10 cellular contexts compared by ENCODE assay signal in genomic region chr2:152542995-152543481, GRCh38.
DNase-seq lines count a peak whose midpoint lies in the region; TF ChIP-seq lines count a peak whose summit lies in the region.
"Had no signal": no experiment of that assay in that cellular context is flagged by ENCODE, and none has a peak within 500 bp of the region (broad histone marks: within the 10 kb centered on the region; RNA-seq: fewer than 3 reads in every experiment).

No MANE protein-coding gene starts in this region.

- H3K36me3 Mint-ChIP-seq in osteocyte (ENCODE audit: unreplicated experiment) (peaks cover 7% of the 10 kb centered on the region), glutamatergic neuron (ENCODE audit: unreplicated experiment) (no peaks in the 10 kb centered on the region)
- H3K36me3 Mint-ChIP-seq: stimulated activated effector memory CD8-positive, alpha-beta T cell treated with anti-CD3 and anti-CD28 coated beads, Interleukin-12 subunit alpha, Interleukin-12 subunit beta, amount 100 ng/mL, for 72 hours had no signal

- DNase-seq in C1 segment of cervical spinal cord (lab: John Stamatoyannopoulos, UW) (peak in 9 of 14 donors; percentile 11 to 61 (median 54)), RPMI7951 (ENCODE audit: low read depth) (peak; percentile 96), fibroblast of pulmonary artery (ENCODE audit: low read depth) (peak; percentile 96), osteocyte (ENCODE audit: extremely low spot score, unreplicated experiment) (no peak), glutamatergic neuron (no peak), NCI-H146 treated with DMSO at 0.1 percent for 48 hours (lab: John Stamatoyannopoulos, UW; ENCODE audit: unreplicated experiment) (no peak), DMS 273 (lab: John Stamatoyannopoulos, UW; ENCODE audit: unreplicated experiment) (no peak), NCI-H526 treated with DMSO at 0.1 percent for 48 hours (lab: John Stamatoyannopoulos, UW) (no peak)

- H3K4me3 Mint-ChIP-seq in osteocyte (ENCODE audit: unreplicated experiment) (no peak overlapping the region), glutamatergic neuron (ENCODE audit: unreplicated experiment) (no peak overlapping the region)
- H3K4me3 Mint-ChIP-seq: stimulated activated effector memory CD8-positive, alpha-beta T cell treated with anti-CD3 and anti-CD28 coated beads, Interleukin-12 subunit alpha, Interleukin-12 subunit beta, amount 100 ng/mL, for 72 hours had no signal

- H3K9me3 Mint-ChIP-seq in osteocyte (ENCODE audit: unreplicated experiment) (no peaks in the 10 kb centered on the region), glutamatergic neuron (ENCODE audit: unreplicated experiment) (peaks cover 3% of the 10 kb centered on the region)
- H3K9me3 Mint-ChIP-seq: stimulated activated effector memory CD8-positive, alpha-beta T cell treated with anti-CD3 and anti-CD28 coated beads, Interleukin-12 subunit alpha, Interleukin-12 subunit beta, amount 100 ng/mL, for 72 hours had no signal

- H3K27me3 Mint-ChIP-seq in osteocyte (ENCODE audit: unreplicated experiment) = no peaks in the 10 kb centered on the region
- peaks cover 5% of the 10 kb centered on the region for H3K27me3 Mint-ChIP-seq in glutamatergic neuron (ENCODE audit: unreplicated experiment)

- H3K27ac Mint-ChIP-seq in osteocyte (ENCODE audit: unreplicated experiment) (peak overlapping the region; percentile 78), glutamatergic neuron (ENCODE audit: unreplicated experiment) (no peak overlapping the region)
- H3K27ac Mint-ChIP-seq: stimulated activated effector memory CD8-positive, alpha-beta T cell treated with anti-CD3 and anti-CD28 coated beads, Interleukin-12 subunit alpha, Interleukin-12 subunit beta, amount 100 ng/mL, for 72 hours had no signal

- H3K4me1 Mint-ChIP-seq in osteocyte (ENCODE audit: unreplicated experiment) = peaks cover 16% of the 10 kb centered on the region
- H3K4me1 Mint-ChIP-seq in glutamatergic neuron (ENCODE audit: low read depth, unreplicated experiment) = peaks cover 39% of the 10 kb centered on the region
- H3K4me1 Mint-ChIP-seq: stimulated activated effector memory CD8-positive, alpha-beta T cell treated with anti-CD3 and anti-CD28 coated beads, Interleukin-12 subunit alpha, Interleukin-12 subunit beta, amount 100 ng/mL, for 72 hours had no signal

- TF ChIP-seq CTCF in fibroblast of pulmonary artery (IDR thresholded peaks at IDR 0.05; ENCODE audit: low read length, missing control alignments) = no peak
- no peak for TF ChIP-seq CTCF in osteocyte (IDR thresholded peaks at IDR 0.05)
- no peak for TF ChIP-seq CTCF in glutamatergic neuron (IDR thresholded peaks at IDR 0.05; ENCODE audit: partially characterized antibody, unreplicated experiment)

- no peak overlapping the region for H3K4me3 ChIP-seq in fibroblast of pulmonary artery (replicated peaks; ENCODE audit: low read depth, low read length)
- H3K4me3 ChIP-seq: GM12878 had no signal

Comparison
In these comparisons a context has a peak if more than half of its experiments do, and no peak if none do; other contexts are left out.
1. DNase-seq: peak in C1 segment of cervical spinal cord (9 of 14), RPMI7951 (single experiment) and fibroblast of pulmonary artery (single experiment); none in osteocyte (single experiment), glutamatergic neuron (single experiment), NCI-H146 treated with DMSO at 0.1 percent for 48 hours (single experiment), DMS 273 (single experiment) and NCI-H526 treated with DMSO at 0.1 percent for 48 hours (single experiment).